18 cellular contexts compared by ENCODE assay signal in genomic region chr4:108149588-108150380, GRCh38. TPM values are rescaled to one million over a fixed set of nuclear protein-coding genes. Genes with fewer than 3 reads are reported as not detected.
DNase-seq lines count a peak whose midpoint lies in the region; ATAC-seq and FAIRE-seq lines count a peak whose summit lies in the region.
"Had no signal": no experiment of that assay in that cellular context is flagged by ENCODE, and none has a peak within 500 bp of the region (broad histone marks: within the 10 kb centered on the region; RNA-seq: fewer than 3 reads in every experiment).

No MANE protein-coding gene starts in this region.

- ATAC-seq in activated CD4-positive, CD25-positive, alpha-beta regulatory T cell treated with anti-CD3 and anti-CD28 coated beads, Interleukin-2, amount 50 U/mL, for 24 hours: peak; percentile 51 to 60
- no peak for ATAC-seq in Right ventricle myocardium inferior
- ATAC-seq: lower lobe of right lung; natural killer cell treated with Interleukin-12 subunit alpha and Interleukin-12 subunit beta and Interleukin-15 and Interleukin-18, amount 100 ng/mL, for 72 hours; Panc1 had no signal

- H3K27me3 ChIP-seq in adipocyte (replicated peaks; ENCODE audit: control insufficient read depth, insufficient read depth, low read length): no peaks in the 10 kb centered on the region

- H3K36me3 Mint-ChIP-seq in activated T-helper 2 cell treated with anti-CD3 and anti-CD28 coated beads, Interferon-gamma antibody, Interleukin-2, Interleukin-4, amounts not matched to agents 10 μg/mL and 5 μg/mL and 100 μg/mL, durations not matched to agents 14 hours and 24 hours and 36 hours (ENCODE audit: low read depth): peaks cover 44% of the 10 kb centered on the region

- peaks cover 14% of the 10 kb centered on the region for H3K4me1 ChIP-seq in adipocyte (ENCODE audit: control insufficient read depth, insufficient read depth, low read length)
- H3K4me1 ChIP-seq: lower lobe of right lung had no signal

- H3K27ac Mint-ChIP-seq in activated T-helper 2 cell treated with anti-CD3 and anti-CD28 coated beads, Interferon-gamma antibody, Interleukin-2, Interleukin-4, amounts not matched to agents 10 μg/mL and 5 μg/mL and 100 μg/mL, durations not matched to agents 14 hours and 24 hours and 36 hours: no peak overlapping the region
- H3K27ac Mint-ChIP-seq: natural killer cell treated with Interleukin-12 subunit alpha and Interleukin-12 subunit beta and Interleukin-15 and Interleukin-18, amount 100 ng/mL, for 72 hours had no signal

- H3K4me3 ChIP-seq in adipocyte (ENCODE audit: low read length): no peak overlapping the region
- H3K4me3 ChIP-seq: lower lobe of right lung, thoracic aorta had no signal

- H3K4me1 Mint-ChIP-seq in activated T-helper 2 cell treated with anti-CD3 and anti-CD28 coated beads, Interferon-gamma antibody, Interleukin-2, Interleukin-4, amounts not matched to agents 10 μg/mL and 5 μg/mL and 100 μg/mL, durations not matched to agents 14 hours and 24 hours and 36 hours (ENCODE audit: low read depth): peaks cover 63% of the 10 kb centered on the region

- H3K9me3 Mint-ChIP-seq in activated T-helper 2 cell treated with anti-CD3 and anti-CD28 coated beads, Interferon-gamma antibody, Interleukin-2, Interleukin-4, amounts not matched to agents 10 μg/mL and 5 μg/mL and 100 μg/mL, durations not matched to agents 14 hours and 24 hours and 36 hours: no peaks in the 10 kb centered on the region
- H3K9me3 Mint-ChIP-seq: natural killer cell treated with Interleukin-12 subunit alpha and Interleukin-12 subunit beta and Interleukin-15 and Interleukin-18, amount 100 ng/mL, for 72 hours had no signal

- no peaks in the 10 kb centered on the region for H3K9me3 ChIP-seq in adipocyte (ENCODE audit: control insufficient read depth, low read length)
- H3K9me3 ChIP-seq: lower lobe of right lung, thoracic aorta had no signal

- FAIRE-seq in GM19239 (lab: Jason Lieb, UNC): no peak

- no peak for DNase-seq in activated CD4-positive, CD25-positive, alpha-beta regulatory T cell treated with anti-CD3 and anti-CD28 coated beads, Interleukin-2, amount 50 U/mL, for 72 hours
- DNase-seq in GM04503 (ENCODE audit: low read depth) (peak; percentile 85), adipocyte (ENCODE audit: low read depth) (peak; percentile 54), kidney glomerular epithelial cell (lab: John Stamatoyannopoulos, UW) (peak; percentile 13), Right ventricle myocardium inferior (ENCODE audit: missing footprints) (no peak), GM19239 (ENCODE audit: insufficient read length, low spot score) (no peak)
- DNase-seq in activated T-helper 2 cell treated with anti-CD3 and anti-CD28 coated beads, Interferon-gamma antibody, Interleukin-2, Interleukin-4, amounts not matched to agents 10 μg/mL and 5 μg/mL and 100 μg/mL, durations not matched to agents 14 hours and 24 hours and 36 hours (ENCODE audit: low spot score): no peak
- DNase-seq: activated CD4-positive, CD25-positive, alpha-beta regulatory T cell; effector CD4-positive, alpha-beta T cell; lower lobe of right lung; NCI-H1417; NCI-H526 had no signal

- no peaks in the 10 kb centered on the region for H3K27me3 Mint-ChIP-seq in activated T-helper 2 cell treated with anti-CD3 and anti-CD28 coated beads, Interferon-gamma antibody, Interleukin-2, Interleukin-4, amounts not matched to agents 10 μg/mL and 5 μg/mL and 100 μg/mL, durations not matched to agents 14 hours and 24 hours and 36 hours (ENCODE audit: low read depth)

- intact Hi-C loops in activated T-helper 2 cell treated with anti-CD3 and anti-CD28 coated beads, Interferon-gamma antibody, Interleukin-2, Interleukin-4, amounts not matched to agents 10 μg/mL and 5 μg/mL and 100 μg/mL, durations not matched to agents 14 hours and 24 hours and 36 hours (cut with micrococcal nuclease): loop anchor here (10.0 kb wide), 1 partner anchor 275 kb away; no protein-coding TSS in a partner anchor
- intact Hi-C loops in Right ventricle myocardium inferior (cut with DNase I): no loop called here

- no peak overlapping the region for H3K9ac ChIP-seq in adipocyte (ENCODE audit: low read length)
- H3K9ac ChIP-seq: KMS-11 had no signal

- H3K4me3 Mint-ChIP-seq in activated T-helper 2 cell treated with anti-CD3 and anti-CD28 coated beads, Interferon-gamma antibody, Interleukin-2, Interleukin-4, amounts not matched to agents 10 μg/mL and 5 μg/mL and 100 μg/mL, durations not matched to agents 14 hours and 24 hours and 36 hours (ENCODE audit: low read depth): no peak overlapping the region
- H3K4me3 Mint-ChIP-seq: natural killer cell treated with Interleukin-12 subunit alpha and Interleukin-12 subunit beta and Interleukin-15 and Interleukin-18, amount 100 ng/mL, for 72 hours had no signal

- H3K36me3 ChIP-seq in adipocyte (ENCODE audit: control insufficient read depth, insufficient read depth, low read length, severe bottlenecking): no peaks in the 10 kb centered on the region
- H3K36me3 ChIP-seq: lower lobe of right lung, thoracic aorta had no signal

RNA-seq across cellular contexts. Expression of gene LEF1, which starts 18.9 kb away (rescaled TPM):
- total RNA-seq in activated T-helper 2 cell treated with anti-CD3 and anti-CD28 coated beads, Interferon-gamma antibody, Interleukin-2, Interleukin-4, amounts not matched to agents 10 μg/mL and 5 μg/mL and 100 μg/mL, durations not matched to agents 14 hours and 24 hours and 36 hours: 74.0 and 77.0 TPM in 2 replicates
- total RNA-seq in Right ventricle myocardium inferior: 0.32 TPM
- total RNA-seq: pulmonary artery endothelial cell had no signal

Comparison
In these comparisons a context has a peak if more than half of its experiments do, and no peak if none do; other contexts are left out.
1. DNase-seq: peak in GM04503 (single experiment), adipocyte (single experiment) and kidney glomerular epithelial cell (single experiment); none in activated CD4-positive, CD25-positive, alpha-beta regulatory T cell treated with anti-CD3 and anti-CD28 coated beads, Interleukin-2, amount 50 U/mL, for 72 hours (single experiment), activated T-helper 2 cell treated with anti-CD3 and anti-CD28 coated beads, Interferon-gamma antibody, Interleukin-2, Interleukin-4, amounts not matched to agents 10 μg/mL and 5 μg/mL and 100 μg/mL, durations not matched to agents 14 hours and 24 hours and 36 hours (single experiment), Right ventricle myocardium inferior (single experiment) and GM19239 (single experiment).
2. RNA of gene LEF1, which starts 18.9 kb away (total RNA-seq): 74.0 to 77.0 TPM in activated T-helper 2 cell treated with anti-CD3 and anti-CD28 coated beads, Interferon-gamma antibody, Interleukin-2, Interleukin-4, amounts not matched to agents 10 μg/mL and 5 μg/mL and 100 μg/mL, durations not matched to agents 14 hours and 24 hours and 36 hours; 0.32 TPM in Right ventricle myocardium inferior (single experiment); every median in the first group is over 10 times any median in the second.